In genomic region chr5:138575194-138576015, GRCh38 we compare ENCODE assay signal across 1 cellular context.
TF ChIP-seq lines count a peak whose summit lies in the region.

HSPA9 (minus strand) TSS chr5:138575401; CDS start chr5:138575318, 83 bp downstream.

TF ChIP-seq in K562, 482 proteins besides CTCF, POLR2A, EP300 and RAD21 (continued from another document and continues in another):
- peak; percentile 99 for TF ChIP-seq POLR2G (IDR thresholded peaks at IDR 0.05; ENCODE audit: low read depth, low read length)
- TF ChIP-seq ZNF277 (CRISPR knock-in tag; IDR thresholded peaks at IDR 0.05; ENCODE audit: borderline replicate concordance): no peak
- TF ChIP-seq MLX (CRISPR knock-in tag; conservative IDR thresholded peaks at IDR 0.05): 0 out of 4 replicates have a peak, but pooled peaks of 1 of the 2 experiments have one; percentile 82
- peak; percentile 89 for TF ChIP-seq SP1 (CRISPR knock-in tag; IDR thresholded peaks at IDR 0.05)
- no peak for TF ChIP-seq ZEB2 (IDR thresholded peaks at IDR 0.05)
- peak; percentile 82; the same call in 1 of the 2 replicates for TF ChIP-seq ZBTB33 (CRISPR knock-in tag; IDR thresholded peaks at IDR 0.05)
- peak; percentile 96 for TF ChIP-seq PCBP1 (IDR thresholded peaks at IDR 0.05; ENCODE audit: low read depth, low read length, poor library complexity, severe bottlenecking)
- 0 out of 2 replicates have a peak, but pooled peaks have one; percentile 21 for TF ChIP-seq SPI1 (IDR thresholded peaks at IDR 0.05; ENCODE audit: borderline replicate concordance, low read depth, low read length)
- TF ChIP-seq CHD2 (IDR thresholded peaks at IDR 0.05; ENCODE audit: low read depth, low read length): peak; percentile 61
- no peak for TF ChIP-seq NFE2L1 (tag; IDR thresholded peaks at IDR 0.05; ENCODE audit: borderline replicate concordance, low read depth)
- TF ChIP-seq ARID3B (CRISPR knock-in tag; IDR thresholded peaks at IDR 0.05; ENCODE audit: borderline replicate concordance): no peak
- no peak; the same call in none of the 2 replicates for TF ChIP-seq NFRKB (IDR thresholded peaks at IDR 0.05; ENCODE audit: low read depth)
- no peak for TF ChIP-seq THAP7 (CRISPR knock-in tag; IDR thresholded peaks at IDR 0.05)
- TF ChIP-seq ARID3A (IDR thresholded peaks at IDR 0.05; ENCODE audit: borderline replicate concordance, low read depth, low read length): no peak
- TF ChIP-seq ZHX1 (conservative IDR thresholded peaks at IDR 0.05; ENCODE audit: low read length): no peak
- no peak for TF ChIP-seq ZNF507 (tag; conservative IDR thresholded peaks at IDR 0.05)
- TF ChIP-seq TAF7 (tag; IDR thresholded peaks at IDR 0.05): peak; percentile 96
- 0 out of 2 replicates have a peak, but pooled peaks have one; percentile 55 for TF ChIP-seq TCF7L2 (IDR thresholded peaks at IDR 0.05; ENCODE audit: low read depth, low read length)
- no peak for TF ChIP-seq ZNF57 (CRISPR knock-in tag; IDR thresholded peaks at IDR 0.05)
- no peak for TF ChIP-seq U2AF1 (optimal IDR thresholded peaks at IDR 0.05; ENCODE audit: low read depth, low read length)
- no peak for TF ChIP-seq ZNF124 (CRISPR knock-in tag; IDR thresholded peaks at IDR 0.05)
- no peak for TF ChIP-seq CTCFL (IDR thresholded peaks at IDR 0.05; ENCODE audit: borderline replicate concordance, insufficient read depth, low read depth, low read length, poor library complexity, severe bottlenecking)
- no peak for TF ChIP-seq SNAPC5 (CRISPR knock-in tag; IDR thresholded peaks at IDR 0.05)
- no peak for TF ChIP-seq KDM1A (IDR thresholded peaks at IDR 0.05)
- TF ChIP-seq ZFP1 (CRISPR knock-in tag; IDR thresholded peaks at IDR 0.05): no peak
- no peak for TF ChIP-seq ZSCAN29 (IDR thresholded peaks at IDR 0.05)
- peak; percentile 90 for TF ChIP-seq SMAD1 (IDR thresholded peaks at IDR 0.05; ENCODE audit: low read depth, low read length, partially characterized antibody)
- TF ChIP-seq CBX8 (IDR thresholded peaks at IDR 0.05; ENCODE audit: borderline replicate concordance, extremely low read depth, low read depth, low read length, poor library complexity, severe bottlenecking): no peak
- TF ChIP-seq KDM2B (CRISPR knock-in tag; IDR thresholded peaks at IDR 0.05): no peak
- TF ChIP-seq YY1 (IDR thresholded peaks at IDR 0.05; ENCODE audit: borderline replicate concordance in 1 of 3, control insufficient read depth in 1 of 3, extremely low read depth in 1 of 3, insufficient read depth in 3 of 3, insufficient read length in 1 of 3, insufficient replicate concordance in 2 of 3, low read depth in 1 of 3, low read length in 2 of 3): peak; percentile 89 to 98 (median 96)
- no peak for TF ChIP-seq EHMT2 (IDR thresholded peaks at IDR 0.05)
- peak in 1 of 2 experiments; percentile 67; a peak in 1 of 4 replicates for TF ChIP-seq NONO (IDR thresholded peaks at IDR 0.05; ENCODE audit: low read depth in 2 of 2, low read length in 1 of 2)
- peak; percentile 86 for TF ChIP-seq RNF2 (IDR thresholded peaks at IDR 0.05)
- TF ChIP-seq CUX1 (CRISPR knock-in tag; IDR thresholded peaks at IDR 0.05): no peak
- TF ChIP-seq CGGBP1 (CRISPR knock-in tag; IDR thresholded peaks at IDR 0.05): no peak; the same call in 1 of the 2 replicates
- TF ChIP-seq CREB3 (tag; conservative IDR thresholded peaks at IDR 0.05; ENCODE audit: low read depth): no peak; the same call in 1 of the 2 replicates
- no peak for TF ChIP-seq ZFP36 (IDR thresholded peaks at IDR 0.05; ENCODE audit: low read depth, low read length, partially characterized antibody)
- no peak; a peak in 1 of 4 replicates for TF ChIP-seq KDM4B (IDR thresholded peaks at IDR 0.05; ENCODE audit: borderline replicate concordance in 2 of 2, low read depth in 1 of 2)
